15 cellular contexts compared by ENCODE assay signal in the genomic region with DNA sequence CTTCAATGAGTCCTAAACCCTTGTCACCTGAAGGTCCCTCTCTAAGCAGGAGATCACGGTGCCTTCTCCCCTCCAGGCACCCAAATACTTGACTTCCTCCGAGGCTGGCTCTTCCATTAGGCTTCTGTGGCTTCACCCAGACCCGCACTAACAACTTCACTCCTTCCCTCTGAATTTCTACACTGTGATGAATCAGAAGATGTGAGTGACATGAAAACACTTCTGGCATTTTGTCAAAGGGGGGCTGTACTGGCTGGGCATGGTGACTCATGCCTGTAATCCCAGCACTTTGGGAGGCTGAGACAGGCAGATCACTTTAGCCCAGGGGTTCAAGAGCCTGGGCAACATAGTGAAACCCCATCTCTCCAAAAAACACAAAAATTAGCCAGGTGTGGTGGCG.
A peak's percentile ranks its signal among the peaks of the same experiment; 100 is the strongest.
DNase-seq lines count a peak whose midpoint lies in the region; ATAC-seq, FAIRE-seq and TF ChIP-seq lines count a peak whose summit lies in the region.
"Had no signal": no experiment of that assay in that cellular context is flagged by ENCODE, and none has a peak within 500 bp of the region (broad histone marks: within the 10 kb centered on the region; RNA-seq: fewer than 3 reads in every experiment).

No MANE protein-coding gene starts in this region.

- H3K36me3 ChIP-seq in MG63 (no peaks in the 10 kb centered on the region), astrocyte (ENCODE audit: insufficient read depth, low read length) (no peaks in the 10 kb centered on the region)
- H3K36me3 ChIP-seq: ovary, stomach had no signal

- H3K9ac ChIP-seq in astrocyte (ENCODE audit: low read length) = no peak overlapping the region

- no peak overlapping the region for H3K27ac Mint-ChIP-seq in astrocyte (ENCODE audit: unreplicated experiment)
- H3K27ac Mint-ChIP-seq: B cell had no signal

- peaks cover 2% of the 10 kb centered on the region for H3K4me1 ChIP-seq in astrocyte (ENCODE audit: insufficient read depth, low read length)
- H3K4me1 ChIP-seq: stomach had no signal

- TF ChIP-seq CTCF in astrocyte (IDR thresholded peaks at IDR 0.05; ENCODE audit: insufficient read depth, low read depth, low read length) (no peak), omental fat pad (IDR thresholded peaks at IDR 0.05) (no peak)

- H2AFZ ChIP-seq in astrocyte (ENCODE audit: low read depth, low read length) = no peak overlapping the region

- DNase-seq in Daoy (ENCODE audit: low read depth) = peak; percentile 74
- DNase-seq in MG63 = peak; percentile 13
- DNase-seq in astrocyte (ENCODE audit: low read depth) = peak; percentile 12
- DNase-seq in kidney tubule cell (ENCODE audit: low spot score) = peak; percentile 71
- no peak for DNase-seq in NCI-H1436 treated with DMSO at 0.1 percent for 48 hours (lab: John Stamatoyannopoulos, UW)
- no peak for DNase-seq in GF-D8 (lab: John Stamatoyannopoulos, UW)
- DNase-seq in omental fat pad (ENCODE audit: low spot score) = no peak
- DNase-seq: aorta; DMS79 treated with DMSO at 0.1 percent for 48 hours; dorsolateral prefrontal cortex; ovary; stimulated activated CD4-positive, alpha-beta T cell treated with anti-CD3 and anti-CD28 coated beads, Interleukin-12 subunit alpha, Interleukin-12 subunit beta, amount 100 ng/mL, for 4 hours; stomach had no signal

- H3K4me3 ChIP-seq in MG63 = no peak overlapping the region
- no peak overlapping the region for H3K4me3 ChIP-seq in astrocyte (ENCODE audit: insufficient read depth, low read depth, low read length)
- H3K4me3 ChIP-seq: dorsolateral prefrontal cortex, ovary, stomach had no signal

- H4K20me1 ChIP-seq in astrocyte (ENCODE audit: insufficient read depth, low read length) = no peaks in the 10 kb centered on the region

- no peaks in the 10 kb centered on the region for H3K27me3 Mint-ChIP-seq in astrocyte (ENCODE audit: low read depth, unreplicated experiment)

- H3K4me1 Mint-ChIP-seq in astrocyte (ENCODE audit: low read depth, unreplicated experiment) = peaks cover 10% of the 10 kb centered on the region
- H3K4me1 Mint-ChIP-seq: B cell had no signal

- no peaks in the 10 kb centered on the region for H3K79me2 ChIP-seq in astrocyte (ENCODE audit: insufficient read depth, low read length)

- FAIRE-seq in astrocyte (lab: Jason Lieb, UNC) = no peak

- ATAC-seq in omental fat pad (ENCODE audit: low FRiP score) = no peak
- no peak for ATAC-seq in HG02938 (IDR thresholded peaks at IDR 0.05; ENCODE audit: unreplicated experiment)

- no peaks in the 10 kb centered on the region for H3K9me3 ChIP-seq in MG63
- H3K9me3 ChIP-seq in astrocyte (ENCODE audit: insufficient read depth, low read depth, low read length) = no peaks in the 10 kb centered on the region
- H3K9me3 ChIP-seq: ovary, stomach had no signal

- H3K27me3 ChIP-seq in MG63 (no peaks in the 10 kb centered on the region), astrocyte (ENCODE audit: insufficient read depth, low read length) (no peaks in the 10 kb centered on the region)
- H3K27me3 ChIP-seq: ovary, stomach had no signal

- H3K27ac ChIP-seq in astrocyte (ENCODE audit: low read depth, low read length) = no peak overlapping the region
- H3K27ac ChIP-seq: dorsolateral prefrontal cortex, ovary, stomach had no signal

- no peak overlapping the region for H3K4me3 Mint-ChIP-seq in astrocyte (ENCODE audit: unreplicated experiment)
- H3K4me3 Mint-ChIP-seq: B cell had no signal

- H3K4me2 ChIP-seq in astrocyte (ENCODE audit: low read length) = no peak overlapping the region

- H3K9me3 Mint-ChIP-seq in astrocyte (ENCODE audit: unreplicated experiment) = peaks cover 1% of the 10 kb centered on the region

- H3K36me3 Mint-ChIP-seq in astrocyte (ENCODE audit: low read depth, unreplicated experiment) = peaks cover 2% of the 10 kb centered on the region

Comparison
In these comparisons a context has a peak if more than half of its experiments do, and no peak if none do; other contexts are left out.
1. DNase-seq: peak in Daoy (single experiment), MG63 (single experiment), astrocyte (single experiment) and kidney tubule cell (single experiment); none in NCI-H1436 treated with DMSO at 0.1 percent for 48 hours (single experiment), GF-D8 (single experiment) and omental fat pad (single experiment).